ENCODE assay signal across 8 cellular contexts in genomic region chr19:58362272-58362994, GRCh38. TPM values are rescaled to one million over a fixed set of nuclear protein-coding genes. Genes with fewer than 3 reads are reported as not detected.
DNase-seq lines count a peak whose midpoint lies in the region; ATAC-seq, FAIRE-seq and TF ChIP-seq lines count a peak whose summit lies in the region.

ZNF497 (minus strand) TSS chr19:58362751; CDS start chr19:58357635, 5,116 bp downstream.

- H3K27ac ChIP-seq in right atrium auricular region (peak within 1 kb of the TSS; percentile 86 to 92), psoas muscle (peak within 1 kb of the TSS; percentile 97)

- ATAC-seq in HG02884 (IDR thresholded peaks at IDR 0.05; ENCODE audit: unreplicated experiment): peak; percentile 70
- peak; percentile 95 to 97 (median 96) for ATAC-seq in psoas muscle

- DNase-seq in NCI-H146 treated with DMSO at 0.1 percent for 48 hours (lab: John Stamatoyannopoulos, UW; ENCODE audit: unreplicated experiment): peak; percentile 94
- DNase-seq in T-helper 1 cell: peak; percentile 91 to 96 (median 94)
- peak; percentile 64 to 99 (median 95) for DNase-seq in amygdala (lab: John Stamatoyannopoulos, UW)
- DNase-seq in right atrium auricular region (ENCODE audit: low spot score): peak; percentile 96
- peak; percentile 97 to 98 for DNase-seq in psoas muscle
- peak; percentile 98 for DNase-seq in urothelium cell line (ENCODE audit: low spot score)

- FAIRE-seq in urothelium cell line (lab: Jason Lieb, UNC): peak; percentile 89

- TF ChIP-seq POLR2A in GM15510 (IDR thresholded peaks at IDR 0.05; ENCODE audit: borderline replicate concordance, extremely low read depth, insufficient read length): peak; percentile 78

- H3K27me3 ChIP-seq in right atrium auricular region (no peaks in the 10 kb centered on the region), psoas muscle (ENCODE audit: insufficient read depth in 3 of 3, low read length in 2 of 3) (no peaks in the 10 kb centered on the region)

- H3K9me3 ChIP-seq in right atrium auricular region: no peaks in the 10 kb centered on the region
- H3K9me3 ChIP-seq in psoas muscle: no peaks in the 10 kb centered on the region

- peak within 1 kb of the TSS; percentile 62 to 65 for H3K4me3 ChIP-seq in right atrium auricular region
- H3K4me3 ChIP-seq in psoas muscle: peak within 1 kb of the TSS; percentile 95

- H3K4me1 ChIP-seq in right atrium auricular region (peaks cover 0 to 7% of the 10 kb centered on the region in 2 donors), psoas muscle (peaks cover 5% of the 10 kb centered on the region)

- 0% methylated on average over 48 to 74 of the region's 74 CpGs for WGBS in psoas muscle, 3 donors

- H3K36me3 ChIP-seq in right atrium auricular region (no peaks in the 10 kb centered on the region), psoas muscle (ENCODE audit: insufficient read depth in 1 of 2, low read depth in 1 of 2) (peaks cover 0 to 5% of the 10 kb centered on the region in 2 donors)

- TF ChIP-seq CTCF in right atrium auricular region (IDR thresholded peaks at IDR 0.05) (peak in 1 of 2 donors; percentile 31), psoas muscle (IDR thresholded peaks at IDR 0.05) (no peak)

- intact Hi-C loops in psoas muscle (cut with DNase I): loop anchor here in 1 of 2 donors (5.0 kb wide), 2 partner anchors 35 to 55 kb away; partner anchors contain the start of genes ERVK3-1 and ZSCAN22

RNA-seq across cellular contexts. Expression of gene ZNF497, which starts in this region (rescaled TPM):
- total RNA-seq in right atrium auricular region: under 1 TPM; 0.39 to 0.56 TPM
- total RNA-seq in psoas muscle: under 1 TPM; 0.08 to 0.30 (median 0.18) TPM
- polyA plus RNA-seq in psoas muscle: under 1 TPM; 0.13 to 0.43 (median 0.30) TPM

Comparison
In these comparisons a context has a peak if more than half of its experiments do, and no peak if none do; other contexts are left out.
1. Peak in every context shown above with its lines: DNase-seq, ATAC-seq, H3K4me3 ChIP-seq and H3K27ac ChIP-seq.
2. Peak in DNase-seq, H3K4me3 ChIP-seq and H3K27ac ChIP-seq in right atrium auricular region; RNA of the gene not detected or under 1 TPM.
3. Peak in DNase-seq, ATAC-seq, H3K4me3 ChIP-seq and H3K27ac ChIP-seq in psoas muscle; RNA of the gene not detected or under 1 TPM.